In genomic region chr7:16648551-16648950, GRCh38 we compare ENCODE assay signal across 10 cellular contexts. TPM values are rescaled to one million over a fixed set of nuclear protein-coding genes. Genes with fewer than 3 reads are reported as not detected.
A peak's percentile ranks its signal among the peaks of the same experiment; 100 is the strongest.
DNase-seq lines count a peak whose midpoint lies in the region; ATAC-seq and TF ChIP-seq lines count a peak whose summit lies in the region.
"Had no signal": no experiment of that assay in that cellular context is flagged by ENCODE, and none has a peak within 500 bp of the region (broad histone marks: within the 10 kb centered on the region; RNA-seq: fewer than 3 reads in every experiment).

No MANE protein-coding gene starts in this region.

- TF ChIP-seq EP300 in stomach (IDR thresholded peaks at IDR 0.05): no peak

- H3K27me3 ChIP-seq in heart left ventricle (no peaks in the 10 kb centered on the region), Panc1 (ENCODE audit: control insufficient read depth, insufficient read depth, low read length) (no peaks in the 10 kb centered on the region), stomach (no peaks in the 10 kb centered on the region)
- H3K27me3 ChIP-seq: left lung had no signal

- CTCF ChIA-PET in Panc1 (lab: Charles Lee): no interaction called here

- POLR2A ChIA-PET in Panc1 (lab: Charles Lee): no interaction called here

- H3K4me1 ChIP-seq in heart left ventricle (peaks cover 0 to 78% (median 56%) of the 10 kb centered on the region in 12 donors), Panc1 (ENCODE audit: control insufficient read depth, insufficient read depth, low read length) (peaks cover 43% of the 10 kb centered on the region), stomach (peaks cover 30 to 79% (median 54%) of the 10 kb centered on the region in 4 donors)

- DNase-seq in heart left ventricle (no peak), left ventricle myocardium superior (no peak), Panc1 (ENCODE audit: low read depth, low spot score) (no peak), fibroblast of pulmonary artery (ENCODE audit: low read depth) (no peak), stomach (no peak), GOT3 (lab: John Stamatoyannopoulos, UW) (no peak)
- DNase-seq: activated CD4-positive, alpha-beta T cell treated with anti-CD3 and anti-CD28 coated beads, Interleukin-2, amount 50 U/mL, for 48 hours had no signal

- no peaks in the 10 kb centered on the region for H3K9me3 ChIP-seq in heart left ventricle
- no peaks in the 10 kb centered on the region for H3K9me3 ChIP-seq in Panc1 (ENCODE audit: control insufficient read depth, insufficient read depth, low read depth, low read length)
- no peaks in the 10 kb centered on the region for H3K9me3 ChIP-seq in stomach
- H3K9me3 ChIP-seq: left lung had no signal

- 13 to 22% (median 14%) methylated on average over 1 of the region's 1 CpG for WGBS in heart left ventricle, 4 donors
- 22 to 44% (median 27%) methylated on average over 1 of the region's 1 CpG for WGBS in stomach, 5 donors

- peak overlapping the region in 11 of 12 donors; percentile 15 to 96 (median 91) for H3K27ac ChIP-seq in heart left ventricle
- H3K27ac ChIP-seq in Panc1 (ENCODE audit: low read length): peak overlapping the region; percentile 49
- H3K27ac ChIP-seq in stomach: peak overlapping the region; percentile 21 to 93 (median 45)

- in situ Hi-C loops in Panc1 (cut with HindIII; ENCODE audit: low pct_unique_long_range_greater_than_20kb, low sequenced_read_pairs): no loop called here

- TF ChIP-seq CTCF in heart left ventricle (IDR thresholded peaks at IDR 0.05) (no peak), Panc1 (IDR thresholded peaks at IDR 0.05) (no peak), fibroblast of pulmonary artery (IDR thresholded peaks at IDR 0.05; ENCODE audit: low read length, missing control alignments) (no peak), stomach (IDR thresholded peaks at IDR 0.05) (no peak)

- ATAC-seq in heart left ventricle: no peak
- ATAC-seq in left ventricle myocardium superior: no peak
- no peak for ATAC-seq in Panc1
- ATAC-seq in GM21447 (IDR thresholded peaks at IDR 0.05; ENCODE audit: unreplicated experiment): no peak
- no peak for ATAC-seq in HG02571 (IDR thresholded peaks at IDR 0.05; ENCODE audit: unreplicated experiment)
- ATAC-seq: left lung had no signal

- BruUV-seq in Panc1 (replicated peaks; lab: Mats Ljungman, UMichigan): no TSS peak

- no peak for TF ChIP-seq POLR2A in heart left ventricle (IDR thresholded peaks at IDR 0.05)
- no peak for TF ChIP-seq POLR2A in stomach (IDR thresholded peaks at IDR 0.05)

- intact Hi-C loops in heart left ventricle (cut with DNase I): loop anchor here in 2 of 10 donors (5.0 to 10.0 kb wide), 3 partner anchors 99 to 964 kb away; partner anchors contain the start of gene MEOX2 (in 1 of the 2)
- intact Hi-C loops in left ventricle myocardium superior (cut with micrococcal nuclease): no loop called here
- intact Hi-C loops in Panc1 (cut with micrococcal nuclease; ENCODE audit: unreplicated experiment): no loop called here
- intact Hi-C loops in stomach (cut with DNase I; ENCODE audit: low total_unique reads): no loop called here

- H3K36me3 ChIP-seq in heart left ventricle (no peaks in the 10 kb centered on the region), Panc1 (ENCODE audit: control insufficient read depth, insufficient read depth, low read length) (no peaks in the 10 kb centered on the region; the same call in 1 of the 2 replicates), stomach (no peaks in the 10 kb centered on the region)
- H3K36me3 ChIP-seq: left lung had no signal

- H3K4me3 ChIP-seq in heart left ventricle (peak overlapping the region in 4 of 12 donors; percentile 71 to 93 (median 86)), Panc1 (ENCODE audit: low read depth in 2 of 2, low read length in 2 of 2) (peak overlapping the region in 1 of 2 experiments; percentile 18; a peak in 3 of 4 replicates), fibroblast of pulmonary artery (replicated peaks; ENCODE audit: low read depth, low read length) (peak overlapping the region; percentile 5), stomach (peak overlapping the region in 1 of 4 donors; percentile 92)
- H3K4me3 ChIP-seq: left lung had no signal

RNA-seq across cellular contexts. Expression of gene BZW2, which starts 2.6 kb away (rescaled TPM):
- total RNA-seq in heart left ventricle: 100 to 1,000 TPM; 195 to 808 (median 308) TPM
- 100 to 1,000 TPM; 214 to 253 TPM for polyA plus RNA-seq in heart left ventricle
- total RNA-seq in left ventricle myocardium superior: 377 TPM
- 80.9 TPM for total RNA-seq in Panc1 (2021; ENCODE audit: unreplicated experiment)
- polyA plus RNA-seq in Panc1 (2012; ENCODE audit: insufficient read length): 58.7 TPM
- total RNA-seq in stomach: 100 to 1,000 TPM in 1 of 5 donors, 10 to 100 TPM in 4; 25.5 to 110 (median 84.2) TPM
- 10 to 100 TPM; 53.0 to 76.7 (median 57.8) TPM for polyA plus RNA-seq in stomach

RNA-seq across cellular contexts. Expression of gene ANKMY2, which starts 3.0 kb away (rescaled TPM):
- total RNA-seq in heart left ventricle (10 to 100 TPM; 17.7 to 44.3 (median 28.3) TPM), left ventricle myocardium superior (24.6 TPM), Panc1 (2021; ENCODE audit: unreplicated experiment) (18.6 TPM), stomach (10 to 100 TPM in 4 of 5 donors, 1 to 10 TPM in 1; 2.6 to 39.8 (median 33.3) TPM)
- polyA plus RNA-seq in heart left ventricle (10 to 100 TPM; 10.3 to 17.2 TPM), stomach (10 to 100 TPM; 11.5 to 27.2 (median 13.7) TPM)
- polyA plus RNA-seq in Panc1 (2012; ENCODE audit: insufficient read length): 15.1 TPM
